ENCODE assay signal across 8 cellular contexts in the genomic region with DNA sequence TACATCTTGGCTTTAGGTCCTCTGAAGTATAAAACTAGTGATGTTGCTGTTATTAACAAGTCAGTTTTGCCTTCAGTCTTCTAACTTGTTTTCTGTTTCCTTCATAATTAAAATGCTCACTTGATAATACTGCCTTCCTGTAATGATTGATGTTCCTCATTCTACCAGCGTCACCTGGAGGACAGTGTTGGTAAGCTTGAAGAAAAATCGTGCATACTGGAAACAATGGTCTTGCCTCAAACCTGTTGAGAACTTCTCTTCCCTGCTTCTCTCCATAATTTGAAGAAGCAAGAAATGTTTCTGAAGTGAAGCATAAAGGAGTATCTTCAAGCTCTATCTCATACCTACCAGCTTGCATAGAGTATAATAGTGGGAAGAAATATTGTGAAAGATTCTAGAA. TPM values are rescaled to one million over a fixed set of nuclear protein-coding genes. Genes with fewer than 3 reads are reported as not detected.
DNase-seq lines count a peak whose midpoint lies in the region; ATAC-seq and TF ChIP-seq lines count a peak whose summit lies in the region.

No MANE protein-coding gene starts in this region.

- no peak for ATAC-seq in activated naive CD8-positive, alpha-beta T cell treated with anti-CD3 and anti-CD28 coated beads, Interleukin-2, amount 10 ng/mL, durations not matched to agents 7 days and 5 days (ENCODE audit: low read depth)
- no peak for ATAC-seq in HG03571 (IDR thresholded peaks at IDR 0.05; ENCODE audit: unreplicated experiment)
- no peak for ATAC-seq in HG02852 (IDR thresholded peaks at IDR 0.05; ENCODE audit: unreplicated experiment)

- peak; percentile 23 for DNase-seq in activated CD8-positive, alpha-beta memory T cell treated with anti-CD3 and anti-CD28 coated beads, Interleukin-2, amount 50 U/mL, for 4 hours
- DNase-seq in activated CD8-positive, alpha-beta memory T cell treated with anti-CD3 and anti-CD28 coated beads for 24 hours, result no peak
- DNase-seq in NB4 (ENCODE audit: low read depth), result peak; percentile 68
- DNase-seq in activated naive CD8-positive, alpha-beta T cell treated with anti-CD3 and anti-CD28 coated beads, Interleukin-2, amount 10 ng/mL, durations not matched to agents 7 days and 5 days, result no peak
- peak; percentile 49 for DNase-seq in kidney tubule cell (ENCODE audit: low spot score)
- no peak for DNase-seq in D341Med (ENCODE audit: low spot score)

- peak overlapping the region; percentile 94 for H3K4me3 ChIP-seq in NB4 (ENCODE audit: low read depth, low read length)

- no peaks in the 10 kb centered on the region for H3K9me3 Mint-ChIP-seq in activated naive CD8-positive, alpha-beta T cell treated with anti-CD3 and anti-CD28 coated beads, Interleukin-2, amount 10 ng/mL, durations not matched to agents 7 days and 5 days

- H3K36me3 Mint-ChIP-seq in activated naive CD8-positive, alpha-beta T cell treated with anti-CD3 and anti-CD28 coated beads, Interleukin-2, amount 10 ng/mL, durations not matched to agents 7 days and 5 days, result peaks cover 27% of the 10 kb centered on the region

- H3K4me1 Mint-ChIP-seq in activated naive CD8-positive, alpha-beta T cell treated with anti-CD3 and anti-CD28 coated beads, Interleukin-2, amount 10 ng/mL, durations not matched to agents 7 days and 5 days, result peaks cover 39% of the 10 kb centered on the region

- H3K4me3 Mint-ChIP-seq in activated naive CD8-positive, alpha-beta T cell treated with anti-CD3 and anti-CD28 coated beads, Interleukin-2, amount 10 ng/mL, durations not matched to agents 7 days and 5 days, result peak overlapping the region; percentile 32

- POLR2A ChIA-PET in activated naive CD8-positive, alpha-beta T cell treated with anti-CD3 and anti-CD28 coated beads, Interleukin-2, amount 10 ng/mL, durations not matched to agents 7 days and 5 days (lab: Charles Lee), result no interaction called here

- TF ChIP-seq POLR2A in NB4 (IDR thresholded peaks at IDR 0.05; ENCODE audit: extremely low read depth, insufficient read length), result no peak

- H3K27ac Mint-ChIP-seq in activated naive CD8-positive, alpha-beta T cell treated with anti-CD3 and anti-CD28 coated beads, Interleukin-2, amount 10 ng/mL, durations not matched to agents 7 days and 5 days, result peak overlapping the region; percentile 57

- no peaks in the 10 kb centered on the region for H3K27me3 Mint-ChIP-seq in activated naive CD8-positive, alpha-beta T cell treated with anti-CD3 and anti-CD28 coated beads, Interleukin-2, amount 10 ng/mL, durations not matched to agents 7 days and 5 days

- TF ChIP-seq CTCF in NB4 (IDR thresholded peaks at IDR 0.05; ENCODE audit: low read depth, low read length), result peak; percentile 52

RNA-seq across cellular contexts. Expression of gene YWHAH, which starts 3.0 kb away (rescaled TPM):
- 100 to 1,000 TPM; 159 to 160 TPM for total RNA-seq in activated naive CD8-positive, alpha-beta T cell treated with anti-CD3 and anti-CD28 coated beads, Interleukin-2, amount 10 ng/mL, durations not matched to agents 7 days and 5 days

Comparison
In these comparisons a context has a peak if more than half of its experiments do, and no peak if none do; other contexts are left out.
1. DNase-seq: peak in activated CD8-positive, alpha-beta memory T cell treated with anti-CD3 and anti-CD28 coated beads, Interleukin-2, amount 50 U/mL, for 4 hours (single experiment), NB4 (single experiment) and kidney tubule cell (single experiment); none in activated CD8-positive, alpha-beta memory T cell treated with anti-CD3 and anti-CD28 coated beads for 24 hours (single experiment), activated naive CD8-positive, alpha-beta T cell treated with anti-CD3 and anti-CD28 coated beads, Interleukin-2, amount 10 ng/mL, durations not matched to agents 7 days and 5 days (single experiment) and D341Med (single experiment).